1 cellular context compared by ENCODE assay signal in the genomic region with DNA sequence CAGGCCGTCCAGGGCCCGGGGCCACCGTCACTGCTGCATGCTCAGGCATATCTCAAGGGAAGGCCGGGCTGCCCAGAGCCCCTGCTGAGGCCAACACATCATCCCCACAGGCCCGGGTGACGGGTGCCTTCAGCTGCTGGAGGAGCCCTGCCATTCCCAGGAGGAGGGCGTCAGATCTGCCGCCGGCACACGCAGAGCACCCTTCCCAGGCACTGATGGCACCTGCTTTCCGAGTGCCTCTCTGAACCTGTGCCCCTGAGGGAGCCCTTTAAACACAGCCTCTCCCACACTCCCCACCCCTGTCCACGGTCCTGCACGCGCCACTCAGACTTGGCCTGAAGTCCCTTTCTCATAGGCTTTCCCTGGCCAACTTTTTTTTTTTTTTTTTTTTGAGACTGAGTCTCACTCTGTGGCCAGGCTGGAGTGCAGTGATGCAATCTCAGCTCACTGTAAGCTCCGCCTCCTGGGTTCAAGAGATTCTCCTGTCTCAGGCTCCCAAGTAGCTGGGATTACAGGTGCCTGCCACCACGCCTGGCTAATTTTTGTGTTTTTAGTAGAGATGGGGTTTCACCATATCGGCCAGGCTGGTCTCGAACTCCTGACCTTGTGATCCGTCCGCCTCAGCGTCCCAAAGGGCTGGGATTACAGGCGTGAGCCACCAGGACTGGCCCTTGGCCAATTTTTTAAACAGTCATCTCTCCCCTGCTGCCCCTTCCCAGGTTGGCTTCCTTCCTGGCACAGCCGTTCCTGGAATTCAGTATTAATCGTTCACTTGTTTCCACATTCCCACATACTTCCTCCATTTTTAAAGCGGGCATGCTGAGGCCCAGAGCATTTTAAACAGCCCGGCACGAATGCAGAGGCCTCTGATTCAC.
TF ChIP-seq lines count a peak whose summit lies in the region.

No MANE protein-coding gene starts in this region.

TF ChIP-seq in H1, 55 proteins besides CTCF, POLR2A, EP300 and RAD21:
- no peak for TF ChIP-seq BRCA1 (IDR thresholded peaks at IDR 0.05; ENCODE audit: low read depth, low read length)
- no peak for TF ChIP-seq GTF2F1 (IDR thresholded peaks at IDR 0.05; ENCODE audit: borderline replicate concordance, low read depth, low read length)
- TF ChIP-seq POLR2AphosphoS5 (IDR thresholded peaks at IDR 0.05; ENCODE audit: low read depth, low read length), result no peak
- TF ChIP-seq BCL11A (IDR thresholded peaks at IDR 0.05; ENCODE audit: low read depth in 2 of 2, low read length in 2 of 2), result no peak
- TF ChIP-seq, protein P1, sequence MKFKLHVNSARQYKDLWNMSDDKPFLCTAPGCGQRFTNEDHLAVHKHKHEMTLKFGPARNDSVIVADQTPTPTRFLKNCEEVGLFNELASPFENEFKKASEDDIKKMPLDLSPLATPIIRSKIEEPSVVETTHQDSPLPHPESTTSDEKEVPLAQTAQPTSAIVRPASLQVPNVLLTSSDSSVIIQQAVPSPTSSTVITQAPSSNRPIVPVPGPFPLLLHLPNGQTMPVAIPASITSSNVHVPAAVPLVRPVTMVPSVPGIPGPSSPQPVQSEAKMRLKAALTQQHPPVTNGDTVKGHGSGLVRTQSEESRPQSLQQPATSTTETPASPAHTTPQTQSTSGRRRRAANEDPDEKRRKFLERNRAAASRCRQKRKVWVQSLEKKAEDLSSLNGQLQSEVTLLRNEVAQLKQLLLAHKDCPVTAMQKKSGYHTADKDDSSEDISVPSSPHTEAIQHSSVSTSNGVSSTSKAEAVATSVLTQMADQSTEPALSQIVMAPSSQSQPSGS (IDR thresholded peaks at IDR 0.05; ENCODE audit: low read length), result no peak
- TF ChIP-seq HDAC2 (IDR thresholded peaks at IDR 0.05; ENCODE audit: borderline replicate concordance in 1 of 2, low read depth in 2 of 2, low read length in 2 of 2), result no peak
- no peak for TF ChIP-seq RXRA (IDR thresholded peaks at IDR 0.05; ENCODE audit: insufficient read depth, low read depth, low read length)
- TF ChIP-seq NANOG (IDR thresholded peaks at IDR 0.05; ENCODE audit: insufficient read depth, low read depth, low read length, poor library complexity, severe bottlenecking), result no peak
- no peak for TF ChIP-seq NRF1 (IDR thresholded peaks at IDR 0.05; ENCODE audit: low read depth, low read length)
- TF ChIP-seq CHD1 (IDR thresholded peaks at IDR 0.05; ENCODE audit: low read depth, low read length), result no peak
